Comparison of ENCODE assay signal across 23 cellular contexts in the genomic region with DNA sequence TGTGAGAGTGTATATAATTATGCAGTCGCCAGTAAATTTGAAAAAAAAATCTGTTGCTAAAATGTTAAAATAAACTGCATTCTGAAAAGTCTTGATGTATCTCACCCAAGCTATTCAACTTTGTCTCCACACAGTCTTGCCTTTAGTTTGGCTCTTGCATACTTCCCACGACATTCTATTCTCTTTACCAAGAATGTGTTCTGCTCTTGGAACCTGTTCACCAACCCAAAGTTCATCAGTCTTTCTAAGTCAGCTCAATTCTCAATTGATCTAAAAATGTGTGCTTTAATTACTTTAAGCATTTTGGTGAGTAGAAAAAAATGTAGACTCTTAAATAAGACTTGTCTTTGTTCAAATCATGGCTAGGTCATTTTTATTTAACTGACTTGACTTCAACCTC.
DNase-seq lines count a peak whose midpoint lies in the region; ATAC-seq and TF ChIP-seq lines count a peak whose summit lies in the region.
"Had no signal": no experiment of that assay in that cellular context is flagged by ENCODE, and none has a peak within 500 bp of the region (broad histone marks: within the 10 kb centered on the region; RNA-seq: fewer than 3 reads in every experiment).

No MANE protein-coding gene starts in this region.

- no peak overlapping the region for H3K9ac ChIP-seq in neural progenitor cell
- H3K9ac ChIP-seq: BLaER1 treated with 17β-estradiol and CSF1 and Interleukin-3, amounts not matched to agents 10 nM and 100 nM had no signal

- no peak overlapping the region for H3K4me3 ChIP-seq in Panc1 (ENCODE audit: low read depth in 2 of 2, low read length in 2 of 2)
- no peak overlapping the region for H3K4me3 ChIP-seq in choroid plexus epithelial cell (ENCODE audit: low read depth, low read length)
- H3K4me3 ChIP-seq in neural progenitor cell: no peak overlapping the region
- H3K4me3 ChIP-seq in gastroesophageal sphincter: no peak overlapping the region
- H3K4me3 ChIP-seq: A549; BLaER1 treated with 17β-estradiol and CSF1 and Interleukin-3, amounts not matched to agents 10 nM and 100 nM had no signal

- TF ChIP-seq EP300 in gastroesophageal sphincter (IDR thresholded peaks at IDR 0.05): no peak

- no peaks in the 10 kb centered on the region for H4K20me1 ChIP-seq in neural progenitor cell (ENCODE audit: low read depth)
- H4K20me1 ChIP-seq: BLaER1 treated with 17β-estradiol and CSF1 and Interleukin-3, amounts not matched to agents 10 nM and 100 nM had no signal

- POLR2A ChIA-PET in Panc1 (lab: Charles Lee): no interaction called here

- WGBS in gastroesophageal sphincter (ENCODE audit: low coverage in 1 of 2), 2 donors: 28 to 40% methylated on average over 2 of the region's 2 CpGs

- no peak overlapping the region for H3K27ac Mint-ChIP-seq in neural progenitor cell
- H3K27ac Mint-ChIP-seq: CD14-positive monocyte; CD4-positive, alpha-beta T cell; CD8-positive, alpha-beta memory T cell had no signal

- TF ChIP-seq POLR2A in gastroesophageal sphincter (IDR thresholded peaks at IDR 0.05): no peak

- no peak for ATAC-seq in Panc1
- ATAC-seq in omental fat pad (ENCODE audit: low FRiP score): no peak
- ATAC-seq in GM21723 (IDR thresholded peaks at IDR 0.05; ENCODE audit: unreplicated experiment): no peak
- no peak for ATAC-seq in gastroesophageal sphincter
- ATAC-seq in HG02938 (IDR thresholded peaks at IDR 0.05; ENCODE audit: unreplicated experiment): no peak
- ATAC-seq: A549 had no signal

- H2AFZ ChIP-seq in neural progenitor cell (replicated peaks): peak overlapping the region; percentile 5

- BruUV-seq in Panc1 (replicated peaks; lab: Mats Ljungman, UMichigan): no TSS peak

- H3F3A ChIP-seq in neural progenitor cell (ENCODE audit: low read depth): no peaks in the 10 kb centered on the region

- H3K4me1 ChIP-seq in Panc1 (ENCODE audit: control insufficient read depth, insufficient read depth, low read length) (peaks cover 8% of the 10 kb centered on the region), neural progenitor cell (no peaks in the 10 kb centered on the region), gastroesophageal sphincter (peaks cover 0 to 15% (median 0%) of the 10 kb centered on the region in 3 donors)
- H3K4me1 ChIP-seq: BLaER1 treated with 17β-estradiol and CSF1 and Interleukin-3, amounts not matched to agents 10 nM and 100 nM had no signal

- TF ChIP-seq CTCF in Panc1 (IDR thresholded peaks at IDR 0.05) (no peak), choroid plexus epithelial cell (conservative IDR thresholded peaks at IDR 0.05; ENCODE audit: low read depth, low read length) (no peak), neural progenitor cell (IDR thresholded peaks at IDR 0.05) (no peak), omental fat pad (IDR thresholded peaks at IDR 0.05) (no peak), gastroesophageal sphincter (IDR thresholded peaks at IDR 0.05) (no peak)

- in situ Hi-C loops in Panc1 (cut with HindIII; ENCODE audit: low pct_unique_long_range_greater_than_20kb, low sequenced_read_pairs): no loop called here

- no peaks in the 10 kb centered on the region for H3K36me3 ChIP-seq in Panc1 (ENCODE audit: control insufficient read depth, insufficient read depth, low read length)
- H3K36me3 ChIP-seq in neural progenitor cell: no peaks in the 10 kb centered on the region
- no peaks in the 10 kb centered on the region for H3K36me3 ChIP-seq in gastroesophageal sphincter
- H3K36me3 ChIP-seq: BE2C; BLaER1 treated with 17β-estradiol and CSF1 and Interleukin-3, amounts not matched to agents 10 nM and 100 nM had no signal

- CTCF ChIA-PET in Panc1 (lab: Charles Lee): interaction anchor here (0.6 kb wide), 1 partner anchor 1220 kb away, joined by 4 read pairs; no protein-coding TSS in a partner anchor

- H3K9me3 Mint-ChIP-seq in neural progenitor cell: peaks cover 21% of the 10 kb centered on the region

- H3K27me3 Mint-ChIP-seq in neural progenitor cell (ENCODE audit: insufficient read depth, low read depth): no peaks in the 10 kb centered on the region
- H3K27me3 Mint-ChIP-seq: CD4-positive, alpha-beta T cell had no signal

- intact Hi-C loops in Panc1 (cut with micrococcal nuclease; ENCODE audit: unreplicated experiment): no loop called here

- no peak overlapping the region for H3K4me2 ChIP-seq in neural progenitor cell
- H3K4me2 ChIP-seq: A549; BLaER1 treated with 17β-estradiol and CSF1 and Interleukin-3, amounts not matched to agents 10 nM and 100 nM had no signal

- H3K9me3 ChIP-seq in Panc1 (ENCODE audit: control insufficient read depth, insufficient read depth, low read depth, low read length) (no peaks in the 10 kb centered on the region), neural progenitor cell (ENCODE audit: low read depth) (peaks cover 4% of the 10 kb centered on the region), gastroesophageal sphincter (no peaks in the 10 kb centered on the region)
- H3K9me3 ChIP-seq: BE2C had no signal

- no peaks in the 10 kb centered on the region for H3K4me1 Mint-ChIP-seq in neural progenitor cell
- H3K4me1 Mint-ChIP-seq: CD14-positive monocyte; CD8-positive, alpha-beta memory T cell had no signal

- DNase-seq in EH (ENCODE audit: low read depth) (peak; percentile 23), Panc1 (ENCODE audit: low read depth, low spot score) (no peak), choroid plexus epithelial cell (ENCODE audit: low read depth) (peak; percentile 40), neural progenitor cell (ENCODE audit: low spot score) (no peak), omental fat pad (ENCODE audit: low spot score) (no peak)
- DNase-seq: 8988T; ACHN; AML-193; BE2C; CD4-positive, alpha-beta T cell; CD8-positive, alpha-beta memory T cell; DMS 273 treated with DMSO at 0.1 percent for 48 hours; DMS79; GF-D8; GOT3; H7; HCEC 1CT had no signal

- H3K27ac ChIP-seq in Panc1 (ENCODE audit: low read length) (peak overlapping the region; percentile 62; the same call in 1 of the 2 replicates), neural progenitor cell (no peak overlapping the region), gastroesophageal sphincter (peak overlapping the region in 2 of 4 donors; percentile 24 to 70)
- H3K27ac ChIP-seq: A549; BLaER1 treated with 17β-estradiol and CSF1 and Interleukin-3, amounts not matched to agents 10 nM and 100 nM had no signal

- H3K4me3 Mint-ChIP-seq in neural progenitor cell: no peak overlapping the region
- H3K4me3 Mint-ChIP-seq: CD14-positive monocyte; CD4-positive, alpha-beta T cell; CD8-positive, alpha-beta memory T cell had no signal

- no peaks in the 10 kb centered on the region for H3K79me2 ChIP-seq in neural progenitor cell (ENCODE audit: low read depth)

- H3K36me3 Mint-ChIP-seq in neural progenitor cell: peaks cover 4% of the 10 kb centered on the region
- H3K36me3 Mint-ChIP-seq: CD14-positive monocyte had no signal

- H3K27me3 ChIP-seq in Panc1 (ENCODE audit: control insufficient read depth, insufficient read depth, low read length) (no peaks in the 10 kb centered on the region), neural progenitor cell (no peaks in the 10 kb centered on the region), gastroesophageal sphincter (no peaks in the 10 kb centered on the region)
- H3K27me3 ChIP-seq: BE2C; BLaER1 treated with 17β-estradiol and CSF1 and Interleukin-3, amounts not matched to agents 10 nM and 100 nM had no signal

Comparison
In these comparisons a context has a peak if more than half of its experiments do, and no peak if none do; other contexts are left out.
1. DNase-seq: peak in EH (single experiment) and choroid plexus epithelial cell (single experiment); none in Panc1 (single experiment), neural progenitor cell (single experiment) and omental fat pad (single experiment).